8 cellular contexts compared by ENCODE assay signal in the genomic region with DNA sequence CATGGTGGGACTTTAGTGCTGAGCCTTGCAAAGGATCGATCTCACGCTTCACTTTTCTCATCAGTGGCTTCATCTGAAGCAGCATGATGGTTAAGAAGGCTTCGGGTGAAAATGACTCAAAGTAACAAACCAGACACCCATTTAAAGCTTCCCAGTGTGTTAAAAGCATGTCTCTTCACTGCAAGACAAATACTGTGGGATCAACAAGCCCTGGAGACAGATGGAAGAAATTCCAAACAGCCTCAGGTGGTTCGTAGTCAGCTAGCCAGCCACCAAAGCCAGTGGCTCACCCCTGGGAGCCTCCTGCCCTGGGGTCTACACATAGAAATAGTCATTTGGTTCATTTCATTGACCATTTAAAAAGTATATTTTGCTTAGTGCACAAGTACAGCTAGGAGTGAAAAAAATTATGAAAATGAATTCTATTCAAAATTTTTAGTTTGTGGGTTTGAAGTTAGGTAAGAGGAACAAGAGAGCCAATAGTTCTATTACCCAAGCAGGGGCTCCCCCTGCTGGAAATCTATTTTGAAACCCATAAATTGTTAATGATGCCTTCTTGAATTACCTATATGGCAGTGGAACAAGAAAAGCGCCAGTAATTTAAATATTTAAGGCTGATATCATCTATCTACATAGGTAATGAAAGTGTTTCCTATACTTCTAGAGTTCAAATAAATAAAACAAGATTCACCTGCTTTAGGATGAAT. TPM values are rescaled to one million over a fixed set of nuclear protein-coding genes. Genes with fewer than 3 reads are reported as not detected.
A peak's percentile ranks its signal among the peaks of the same experiment; 100 is the strongest.
DNase-seq lines count a peak whose midpoint lies in the region; ATAC-seq and TF ChIP-seq lines count a peak whose summit lies in the region.

No MANE protein-coding gene starts in this region.

- H3K4me1 Mint-ChIP-seq in glutamatergic neuron (ENCODE audit: low read depth, unreplicated experiment), result peaks cover 4% of the 10 kb centered on the region

- no peak overlapping the region for H3K27ac Mint-ChIP-seq in glutamatergic neuron (ENCODE audit: unreplicated experiment)

- no peaks in the 10 kb centered on the region for H3K27me3 Mint-ChIP-seq in glutamatergic neuron (ENCODE audit: unreplicated experiment)

- CTCF ChIA-PET in AG04449 (lab: Yijun Ruan, JAX), result interaction anchor here (0.7 to 2.9 kb wide), 11 partner anchors 9 to 1651 kb away, joined by 3 to 13 read pairs (median 5); no protein-coding TSS in a partner anchor

- no peak overlapping the region for H3K27ac ChIP-seq in GM23248
- no peak overlapping the region for H3K27ac ChIP-seq in RWPE2 (ENCODE audit: poor library complexity, severe bottlenecking)

- 58 to 66% methylated on average over 5 of the region's 5 CpGs for WGBS in GM23248 (ENCODE audit: low coverage in 1 of 2, low lambda C conversion rate in 2 of 2, missing lambda C conversion rate in 2 of 2), 2 experiments

- H3K9me2 ChIP-seq in GM23248 (ENCODE audit: insufficient read depth), result no peaks in the 10 kb centered on the region

- TF ChIP-seq CTCF in AG04449 (IDR thresholded peaks at IDR 0.05; ENCODE audit: insufficient read depth, low read length, missing control alignments) (peak; percentile 17), RWPE2 (IDR thresholded peaks at IDR 0.05; ENCODE audit: poor library complexity, severe bottlenecking) (peak; percentile 35), glutamatergic neuron (IDR thresholded peaks at IDR 0.05; ENCODE audit: partially characterized antibody, unreplicated experiment) (peak; percentile 74)

- H3K27me3 ChIP-seq in GM23248 (replicated peaks; ENCODE audit: insufficient read depth) (no peaks in the 10 kb centered on the region), RWPE2 (ENCODE audit: insufficient read depth, poor library complexity, severe bottlenecking) (peaks cover 12% of the 10 kb centered on the region), MG63 (no peaks in the 10 kb centered on the region)

- no peak overlapping the region for H3K9ac ChIP-seq in GM23248

- H2AFZ ChIP-seq in GM23248, result no peak overlapping the region

- H3K4me1 ChIP-seq in GM23248 (ENCODE audit: insufficient read depth) (no peaks in the 10 kb centered on the region), RWPE2 (ENCODE audit: insufficient read depth, poor library complexity, severe bottlenecking) (no peaks in the 10 kb centered on the region)

- no peak overlapping the region for H3K4me3 Mint-ChIP-seq in glutamatergic neuron (ENCODE audit: unreplicated experiment)

- DNase-seq in AG04449 (ENCODE audit: low read depth, low spot score) (no peak), GM23248 (peak; percentile 50), RWPE2 (ENCODE audit: low spot score) (no peak), glutamatergic neuron (no peak), MG63 (no peak), COLO668 (lab: John Stamatoyannopoulos, UW; ENCODE audit: unreplicated experiment) (no peak)

- no peaks in the 10 kb centered on the region for H3K9me3 Mint-ChIP-seq in glutamatergic neuron (ENCODE audit: unreplicated experiment)

- H4K20me1 ChIP-seq in GM23248 (ENCODE audit: insufficient read depth), result no peaks in the 10 kb centered on the region

- no peak overlapping the region for H3K4me2 ChIP-seq in GM23248 (ENCODE audit: unreplicated experiment)

- no peaks in the 10 kb centered on the region for H3F3A ChIP-seq in GM23248 (ENCODE audit: insufficient read depth)

- in situ Hi-C loops in GM23248 (cut with MboI), result no loop called here

- no peaks in the 10 kb centered on the region for H3K36me3 ChIP-seq in GM23248 (ENCODE audit: low read depth)
- H3K36me3 ChIP-seq in RWPE2 (ENCODE audit: low read depth), result no peaks in the 10 kb centered on the region
- H3K36me3 ChIP-seq in MG63, result no peaks in the 10 kb centered on the region

- no peaks in the 10 kb centered on the region for H3K9me3 ChIP-seq in GM23248 (ENCODE audit: low read depth)
- no peaks in the 10 kb centered on the region for H3K9me3 ChIP-seq in RWPE2 (ENCODE audit: severe bottlenecking)
- H3K9me3 ChIP-seq in MG63, result no peaks in the 10 kb centered on the region

- ATAC-seq in RWPE2 (ENCODE audit: low read depth) (no peak), HG03196 (IDR thresholded peaks at IDR 0.05; ENCODE audit: unreplicated experiment) (no peak), GM21717 (IDR thresholded peaks at IDR 0.05; ENCODE audit: unreplicated experiment) (no peak)

- no peaks in the 10 kb centered on the region for H3K36me3 Mint-ChIP-seq in glutamatergic neuron (ENCODE audit: unreplicated experiment)

- H3K4me3 ChIP-seq in AG04449 (ENCODE audit: low read depth, low read length), result no peak overlapping the region
- no peak overlapping the region for H3K4me3 ChIP-seq in GM23248
- no peak overlapping the region for H3K4me3 ChIP-seq in RWPE2 (ENCODE audit: severe bottlenecking)
- no peak overlapping the region for H3K4me3 ChIP-seq in MG63

- POLR2A ChIA-PET in AG04449 (lab: Yijun Ruan, JAX), result no interaction called here

- H3K79me2 ChIP-seq in GM23248 (ENCODE audit: insufficient read depth), result no peaks in the 10 kb centered on the region

RNA-seq across cellular contexts. Expression of a gene that starts 51.6 kb away (rescaled TPM):
- total RNA-seq in GM23248 (2014; rRNA removed; shearing (Covaris generic)), result 45.0 and 67.2 TPM in 2 replicates
- polyA plus RNA-seq in GM23248 (2016; fragmentation: Nextera tagmentation; extraction: Ambion mirVana), result 124 and 126 TPM in 2 replicates
- 0.56 TPM for total RNA-seq in glutamatergic neuron (ENCODE audit: unreplicated experiment)
- total RNA-seq in MG63 (2014; rRNA removed; shearing (Covaris generic); ENCODE audit: low replicate concordance), result 1.4 and 8.9 TPM in 2 replicates

Comparison
In these comparisons a context has a peak if more than half of its experiments do, and no peak if none do; other contexts are left out.
1. CTCF ChIP-seq: peak in every context shown above with its lines; median percentile 74 in glutamatergic neuron; 35 in RWPE2; 17 in AG04449.